Comparison of ENCODE assay signal across 24 cellular contexts in genomic region chrX:127908369-127908768, GRCh38.
A peak's percentile ranks its signal among the peaks of the same experiment; 100 is the strongest.
DNase-seq lines count a peak whose midpoint lies in the region; ATAC-seq, FAIRE-seq and TF ChIP-seq lines count a peak whose summit lies in the region.
"Had no signal": no experiment of that assay in that cellular context is flagged by ENCODE, and none has a peak within 500 bp of the region (broad histone marks: within the 10 kb centered on the region; RNA-seq: fewer than 3 reads in every experiment).

No MANE protein-coding gene starts in this region.

- WGBS in H1 (ENCODE audit: extremely low coverage in 1 of 2, insufficient coverage in 1 of 2, insufficient read length in 1 of 2, insufficient replicate concordance in 2 of 2, low coverage in 1 of 2, low lambda C conversion rate in 2 of 2, missing lambda C conversion rate in 1 of 2), 2 experiments, result 94% methylated on average over 6 of the region's 6 CpGs; no CpG with 5 or more reads in 1 of the 2 experiments

- no peak overlapping the region for H3K9ac ChIP-seq in H1 (replicated peaks in 1 of 4; ENCODE audit: extremely low read depth in 1 of 4, low read depth in 3 of 4, low read length in 3 of 4)
- no peak overlapping the region for H3K9ac ChIP-seq in neural cell (ENCODE audit: low read length)
- H3K9ac ChIP-seq: BLaER1 treated with 17β-estradiol and CSF1 and Interleukin-3, amounts not matched to agents 10 nM and 100 nM had no signal

- H3K36me3 Mint-ChIP-seq in activated naive CD4-positive, alpha-beta T cell treated with anti-CD3 and anti-CD28 coated beads for 36 hours (ENCODE audit: low read depth), result no peaks in the 10 kb centered on the region
- H3K36me3 Mint-ChIP-seq: CD14-positive monocyte had no signal

- no peaks in the 10 kb centered on the region for H3K4me1 ChIP-seq in HEK293 (ENCODE audit: control insufficient read depth, insufficient read depth, low read length)
- no peaks in the 10 kb centered on the region for H3K4me1 ChIP-seq in H1 (replicated peaks in 1 of 4; ENCODE audit: control insufficient read depth in 3 of 4, insufficient read depth in 4 of 4, low read length in 3 of 4)
- H3K4me1 ChIP-seq: BE2C; BLaER1 treated with 17β-estradiol and CSF1 and Interleukin-3, amounts not matched to agents 10 nM and 100 nM had no signal

- CTCF ChIA-PET in HEK293 (lab: Yijun Ruan, JAX), result no interaction called here
- CTCF ChIA-PET in H1 (lab: Charles Lee; ENCODE audit: partially characterized antibody), result no interaction called here
- CTCF ChIA-PET in activated naive CD4-positive, alpha-beta T cell treated with anti-CD3 and anti-CD28 coated beads for 36 hours (lab: Charles Lee), result no interaction called here

- H3K79me2 ChIP-seq in H1 (ENCODE audit: control insufficient read depth in 1 of 2, insufficient read depth in 2 of 2, low read length in 2 of 2), result no peaks in the 10 kb centered on the region
- no peaks in the 10 kb centered on the region for H3K79me2 ChIP-seq in neural cell (replicated peaks; ENCODE audit: insufficient read depth, low read length)

- H3K27ac Mint-ChIP-seq in activated naive CD4-positive, alpha-beta T cell treated with anti-CD3 and anti-CD28 coated beads for 36 hours, result no peak overlapping the region
- H3K27ac Mint-ChIP-seq: CD14-positive monocyte; CD4-positive, alpha-beta T cell; HFFc6 had no signal

- H3K9me2 ChIP-seq in neural cell (ENCODE audit: insufficient read depth, low read length), result no peaks in the 10 kb centered on the region

- DNase-seq in NCI-H82 treated with DMSO at 0.1 percent for 48 hours (lab: John Stamatoyannopoulos, UW; ENCODE audit: unreplicated experiment) (peak; percentile 15), H1 (ENCODE audit: low read depth in 1 of 2, low spot score in 2 of 2) (no peak), G401 (ENCODE audit: low spot score) (no peak), KBM-7 (no peak)
- no peak for DNase-seq in activated naive CD4-positive, alpha-beta T cell treated with anti-CD3 and anti-CD28 coated beads for 36 hours
- DNase-seq: ACHN; AML-193; BE2C; Calu3; CD4-positive, alpha-beta T cell; COR-L47; DMS53; DMS79 treated with DMSO at 0.1 percent for 48 hours; GOT3; H7; HCEC 1CT; HFFc6 had no signal

- H3K4me3 ChIP-seq in HEK293 (ENCODE audit: low read depth, low read length) (no peak overlapping the region), H1 (ENCODE audit: extremely low read depth in 1 of 4, insufficient read depth in 2 of 4, low read depth in 3 of 4, low read length in 4 of 4) (no peak overlapping the region), neural cell (ENCODE audit: low read length) (no peak overlapping the region)
- H3K4me3 ChIP-seq: BLaER1 treated with 17β-estradiol and CSF1 and Interleukin-3, amounts not matched to agents 10 nM and 100 nM had no signal

- in situ Hi-C loops in G401 (cut with HindIII; ENCODE audit: low sequenced_read_pairs) (no loop called here), KBM-7 (cut with MboI; ENCODE audit: low pct_unique_long_range_greater_than_20kb, low sequenced_read_pairs) (no loop called here)

- H3K23ac ChIP-seq in H1 (ENCODE audit: insufficient read length), result no peak overlapping the region

- H3K9me3 ChIP-seq in HEK293 (ENCODE audit: control insufficient read depth, insufficient read depth, low read depth, low read length), result no peaks in the 10 kb centered on the region
- H3K9me3 ChIP-seq in H1 (ENCODE audit: insufficient read depth in 2 of 2, low read depth in 1 of 2, low read length in 1 of 2), result no peaks in the 10 kb centered on the region
- no peaks in the 10 kb centered on the region for H3K9me3 ChIP-seq in neural cell (ENCODE audit: low read length)
- H3K9me3 ChIP-seq: BE2C had no signal

- H4K91ac ChIP-seq in H1 (replicated peaks; ENCODE audit: insufficient read length, low read length), result no peak overlapping the region

- TF ChIP-seq EP300 in H1 (IDR thresholded peaks at IDR 0.05; ENCODE audit: borderline replicate concordance in 1 of 2, low read depth in 2 of 2, low read length in 2 of 2) (no peak), neural cell (conservative IDR thresholded peaks at IDR 0.05; ENCODE audit: poor library complexity, severe bottlenecking) (peak; percentile 95)

- no peaks in the 10 kb centered on the region for H4K20me1 ChIP-seq in H1 (replicated peaks in 1 of 2; ENCODE audit: control insufficient read depth in 1 of 2, insufficient read depth in 2 of 2, low read length in 2 of 2)
- H4K20me1 ChIP-seq in neural cell (ENCODE audit: insufficient read depth), result no peaks in the 10 kb centered on the region
- H4K20me1 ChIP-seq: BLaER1 treated with 17β-estradiol and CSF1 and Interleukin-3, amounts not matched to agents 10 nM and 100 nM had no signal

- POLR2A ChIA-PET in HEK293 (lab: Yijun Ruan, JAX) (no interaction called here), H1 (lab: Charles Lee; ENCODE audit: partially characterized antibody) (no interaction called here)

- no peak for ATAC-seq in HG02852 (IDR thresholded peaks at IDR 0.05; ENCODE audit: unreplicated experiment)

- no peak for TF ChIP-seq RAD21 in H1 (IDR thresholded peaks at IDR 0.05 in 1 of 2, conservative IDR thresholded peaks at IDR 0.05 in 1 of 2; ENCODE audit: low read depth in 2 of 2, low read length in 2 of 2)
- no peak for TF ChIP-seq RAD21 in neural cell (conservative IDR thresholded peaks at IDR 0.05)

- H3K18ac ChIP-seq in H1 (ENCODE audit: extremely low read depth, low read length), result no peak overlapping the region

- TF ChIP-seq POLR2A in H1 (IDR thresholded peaks at IDR 0.05; ENCODE audit: control extremely low read depth in 1 of 2, low read depth in 2 of 2, low read length in 2 of 2), result no peak

- peak; percentile 39 for FAIRE-seq in H1 (lab: Jason Lieb, UNC)
- FAIRE-seq: G401.6, GM12892 had no signal

- no peak overlapping the region for H2BK20ac ChIP-seq in H1 (ENCODE audit: low read length)

- H2AK5ac ChIP-seq in H1 (ENCODE audit: low read depth, low read length), result no peak overlapping the region

- no peak overlapping the region for H2BK5ac ChIP-seq in H1 (ENCODE audit: low read depth, low read length)

- H3K79me1 ChIP-seq in H1 (ENCODE audit: low read depth, low read length), result no peaks in the 10 kb centered on the region

- H3K4me1 Mint-ChIP-seq in activated naive CD4-positive, alpha-beta T cell treated with anti-CD3 and anti-CD28 coated beads for 36 hours (ENCODE audit: low read depth), result no peaks in the 10 kb centered on the region
- H3K4me1 Mint-ChIP-seq: CD14-positive monocyte had no signal

- H4K5ac ChIP-seq in H1 (ENCODE audit: insufficient read length, low read depth, low read length), result no peak overlapping the region

- H4K8ac ChIP-seq in H1 (ENCODE audit: extremely low read depth, insufficient read depth, low read length), result no peak overlapping the region

- TF ChIP-seq CTCF in HEK293 (tag by site-specific recombination; IDR thresholded peaks at IDR 0.05) (no peak), H1 (IDR thresholded peaks at IDR 0.05; ENCODE audit: control extremely low read depth in 1 of 3, insufficient read depth in 1 of 3, low read depth in 1 of 3, low read length in 3 of 3) (no peak), neural cell (IDR thresholded peaks at IDR 0.05; ENCODE audit: poor library complexity, severe bottlenecking) (no peak)

- H3K4me2 ChIP-seq in H1 (ENCODE audit: insufficient read depth in 1 of 2, low read depth in 2 of 2, low read length in 2 of 2), result no peak overlapping the region
- H3K4me2 ChIP-seq in neural cell (ENCODE audit: low read length), result no peak overlapping the region
- H3K4me2 ChIP-seq: BLaER1 treated with 17β-estradiol and CSF1 and Interleukin-3, amounts not matched to agents 10 nM and 100 nM had no signal

- no peak overlapping the region for H3K4me3 Mint-ChIP-seq in activated naive CD4-positive, alpha-beta T cell treated with anti-CD3 and anti-CD28 coated beads for 36 hours
- H3K4me3 Mint-ChIP-seq: CD14-positive monocyte; CD4-positive, alpha-beta T cell; HFFc6 had no signal

- no peaks in the 10 kb centered on the region for H3F3A ChIP-seq in neural cell (ENCODE audit: insufficient read depth, low read length, poor library complexity, severe bottlenecking)

- H3K9me3 Mint-ChIP-seq in activated naive CD4-positive, alpha-beta T cell treated with anti-CD3 and anti-CD28 coated beads for 36 hours, result no peaks in the 10 kb centered on the region
- H3K9me3 Mint-ChIP-seq: CD4-positive, alpha-beta T cell had no signal

- no peak overlapping the region for H3K27ac ChIP-seq in HEK293 (ENCODE audit: extremely low read depth, low read depth, low read length)
- H3K27ac ChIP-seq in H1 (ENCODE audit: low read depth, low read length), result no peak overlapping the region
- H3K27ac ChIP-seq in neural cell (ENCODE audit: low read length), result no peak overlapping the region
- H3K27ac ChIP-seq: BLaER1 treated with 17β-estradiol and CSF1 and Interleukin-3, amounts not matched to agents 10 nM and 100 nM had no signal

- intact Hi-C loops in activated naive CD4-positive, alpha-beta T cell treated with anti-CD3 and anti-CD28 coated beads for 36 hours (cut with micrococcal nuclease), result no loop called here

- H3K27me3 ChIP-seq in H1 (replicated peaks in 1 of 4; ENCODE audit: control insufficient read depth in 3 of 4, extremely low read depth in 1 of 4, insufficient read depth in 3 of 4, low read length in 3 of 4), result no peaks in the 10 kb centered on the region
- no peaks in the 10 kb centered on the region for H3K27me3 ChIP-seq in neural cell (ENCODE audit: insufficient read depth, low read depth, low read length)
- H3K27me3 ChIP-seq: BE2C had no signal

- H3K36me3 ChIP-seq in HEK293 (ENCODE audit: control insufficient read depth in 2 of 2, insufficient read depth in 1 of 2, low read length in 2 of 2), result no peaks in the 10 kb centered on the region
- no peaks in the 10 kb centered on the region for H3K36me3 ChIP-seq in H1 (ENCODE audit: control insufficient read depth in 2 of 4, insufficient read depth in 4 of 4, low read length in 3 of 4)
- no peaks in the 10 kb centered on the region for H3K36me3 ChIP-seq in neural cell (ENCODE audit: insufficient read depth, low read length)
- H3K36me3 ChIP-seq: BE2C; BLaER1 treated with 17β-estradiol and CSF1 and Interleukin-3, amounts not matched to agents 10 nM and 100 nM had no signal

- H2BK15ac ChIP-seq in H1 (ENCODE audit: low read length), result no peak overlapping the region

- no peaks in the 10 kb centered on the region for H3K23me2 ChIP-seq in H1 (ENCODE audit: low read depth, low read length)

- no peak overlapping the region for H2BK120ac ChIP-seq in H1 (replicated peaks; ENCODE audit: low read depth, low read length)

- no peak overlapping the region for H2AFZ ChIP-seq in H1 (ENCODE audit: low read length)
- H2AFZ ChIP-seq in neural cell (ENCODE audit: low read depth, low read length), result no peak overlapping the region

- no peak overlapping the region for H3K4ac ChIP-seq in H1 (replicated peaks; ENCODE audit: insufficient read length, low read depth, low read length)

- H3K27me3 Mint-ChIP-seq in activated naive CD4-positive, alpha-beta T cell treated with anti-CD3 and anti-CD28 coated beads for 36 hours (ENCODE audit: low read depth), result no peaks in the 10 kb centered on the region
- H3K27me3 Mint-ChIP-seq: CD4-positive, alpha-beta T cell had no signal

- no peak overlapping the region for H2BK12ac ChIP-seq in H1 (ENCODE audit: low read depth, low read length)

- H3K56ac ChIP-seq in H1 (replicated peaks; ENCODE audit: insufficient read length, low read depth, low read length), result no peak overlapping the region

- H3K14ac ChIP-seq in H1 (ENCODE audit: insufficient read length), result no peak overlapping the region

TF ChIP-seq in H1, 55 proteins besides CTCF, POLR2A, EP300 and RAD21 (continues in another document):
- TF ChIP-seq TBP (IDR thresholded peaks at IDR 0.05; ENCODE audit: low read depth, low read length), result no peak
